In the genomic region with DNA sequence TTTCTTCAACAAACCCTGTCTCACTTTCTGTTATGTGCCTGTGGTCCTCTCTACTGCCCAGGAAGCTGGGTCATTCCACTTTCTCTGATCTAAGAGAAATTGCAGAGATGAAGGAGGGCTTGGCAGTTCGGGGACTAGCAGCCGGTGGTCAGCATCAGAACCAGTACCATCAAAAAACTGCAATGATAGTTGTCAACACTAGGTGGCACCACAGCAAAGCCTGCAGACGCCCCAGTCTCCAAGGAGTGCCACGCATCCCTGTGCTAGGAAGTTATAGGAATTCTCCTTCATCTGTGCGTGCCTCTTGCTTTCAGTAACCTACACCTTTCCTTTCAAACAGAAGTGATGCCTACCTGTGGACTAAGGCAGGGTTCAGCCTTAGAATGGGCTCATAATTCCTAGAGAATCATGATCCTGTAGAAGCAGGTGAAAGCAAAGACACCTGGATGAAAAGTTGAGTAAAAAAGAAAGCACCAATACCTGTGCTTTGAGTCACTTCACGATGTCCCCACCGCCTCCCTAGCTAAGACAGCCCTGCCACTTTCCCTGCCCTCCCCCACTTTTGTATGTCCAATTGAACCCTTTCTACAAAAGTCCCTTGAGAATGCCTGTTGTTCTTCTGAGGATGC, we compare ENCODE assay signal across 8 cellular contexts.
DNase-seq lines count a peak whose midpoint lies in the region; ATAC-seq and TF ChIP-seq lines count a peak whose summit lies in the region.

No MANE protein-coding gene starts in this region.

- DNase-seq in DMS53 (lab: John Stamatoyannopoulos, UW) (peak; percentile 62), H9 (peak; percentile 79), NCI-H69 (lab: John Stamatoyannopoulos, UW) (peak; percentile 73), brain microvascular endothelial cell (peak; percentile 51), iPS-NIHi7 (ENCODE audit: extremely low spot score) (peak; percentile 87)
- peak; percentile 8 for DNase-seq in stimulated activated CD4-positive, alpha-beta T cell treated with anti-CD3 and anti-CD28 coated beads, Interleukin-1b, Interleukin-23, amount 100 ng/mL, for 48 hours
- no peak for DNase-seq in activated T-cell treated with anti-CD3 and anti-CD28 coated beads, Interleukin-2, amount 50 U/mL, for 4 hours
- DNase-seq in activated T-helper 2 cell treated with anti-CD3 and anti-CD28 coated beads, Interferon-gamma antibody, Interleukin-2, Interleukin-4, amounts not matched to agents 10 μg/mL and 5 μg/mL and 100 μg/mL, durations not matched to agents 14 hours and 24 hours and 36 hours (ENCODE audit: low spot score) = no peak

- peak overlapping the region; percentile 88 for H2AFZ ChIP-seq in H9 (ENCODE audit: low read length)

- H3T11ph ChIP-seq in H9 (ENCODE audit: low read length) = no peak overlapping the region

- H3K18ac ChIP-seq in H9 (ENCODE audit: insufficient read length, low read depth, low read length) = no peak overlapping the region

- H3K36me3 Mint-ChIP-seq in H9 (ENCODE audit: insufficient read depth in 1 of 3, low read depth in 3 of 3) = 0 out of 7 replicates have a peak, but pooled peaks cover 0 to 2% (median 0%) of the 10 kb centered on the region in 3 experiments
- no peaks in the 10 kb centered on the region for H3K36me3 Mint-ChIP-seq in activated T-cell treated with anti-CD3 and anti-CD28 coated beads, Interleukin-2, amount 50 U/mL, for 4 hours (ENCODE audit: insufficient read depth)
- no peaks in the 10 kb centered on the region for H3K36me3 Mint-ChIP-seq in activated T-helper 2 cell treated with anti-CD3 and anti-CD28 coated beads, Interferon-gamma antibody, Interleukin-2, Interleukin-4, amounts not matched to agents 10 μg/mL and 5 μg/mL and 100 μg/mL, durations not matched to agents 14 hours and 24 hours and 36 hours (ENCODE audit: low read depth)

- no peaks in the 10 kb centered on the region for H3K23me2 ChIP-seq in H9 (ENCODE audit: insufficient read length, low read depth, low read length, poor library complexity, severe bottlenecking)

- peaks cover 7 to 9% of the 10 kb centered on the region in 2 experiments for H3K4me1 Mint-ChIP-seq in H9
- H3K4me1 Mint-ChIP-seq in activated T-cell treated with anti-CD3 and anti-CD28 coated beads, Interleukin-2, amount 50 U/mL, for 4 hours (ENCODE audit: low read depth) = no peaks in the 10 kb centered on the region
- H3K4me1 Mint-ChIP-seq in activated T-helper 2 cell treated with anti-CD3 and anti-CD28 coated beads, Interferon-gamma antibody, Interleukin-2, Interleukin-4, amounts not matched to agents 10 μg/mL and 5 μg/mL and 100 μg/mL, durations not matched to agents 14 hours and 24 hours and 36 hours (ENCODE audit: low read depth) = no peaks in the 10 kb centered on the region

- H3K9me3 Mint-ChIP-seq in H9 = no peaks in the 10 kb centered on the region
- no peaks in the 10 kb centered on the region for H3K9me3 Mint-ChIP-seq in activated T-cell treated with anti-CD3 and anti-CD28 coated beads, Interleukin-2, amount 50 U/mL, for 4 hours
- no peaks in the 10 kb centered on the region for H3K9me3 Mint-ChIP-seq in activated T-helper 2 cell treated with anti-CD3 and anti-CD28 coated beads, Interferon-gamma antibody, Interleukin-2, Interleukin-4, amounts not matched to agents 10 μg/mL and 5 μg/mL and 100 μg/mL, durations not matched to agents 14 hours and 24 hours and 36 hours

- no peak overlapping the region for H2AK5ac ChIP-seq in H9 (ENCODE audit: insufficient read length, low read length)

- H3K4me1 ChIP-seq in H9 (ENCODE audit: insufficient read depth, low read length) = no peaks in the 10 kb centered on the region

- no peak overlapping the region for H3K9ac ChIP-seq in H9 (ENCODE audit: extremely low read depth, insufficient read length, low read length)

- no peak overlapping the region for H2BK120ac ChIP-seq in H9 (ENCODE audit: low read depth, low read length, poor library complexity, severe bottlenecking)

- H3K27ac Mint-ChIP-seq in H9 = no peak overlapping the region; a peak in 1 of 7 replicates
- no peak overlapping the region for H3K27ac Mint-ChIP-seq in activated T-helper 2 cell treated with anti-CD3 and anti-CD28 coated beads, Interferon-gamma antibody, Interleukin-2, Interleukin-4, amounts not matched to agents 10 μg/mL and 5 μg/mL and 100 μg/mL, durations not matched to agents 14 hours and 24 hours and 36 hours

- no peaks in the 10 kb centered on the region for H4K20me1 ChIP-seq in H9 (ENCODE audit: control insufficient read depth, insufficient read depth, insufficient read length)

- H3K9me3 ChIP-seq in H9 (ENCODE audit: control insufficient read depth, low read depth, low read length) = no peaks in the 10 kb centered on the region

- intact Hi-C loops in activated T-helper 2 cell treated with anti-CD3 and anti-CD28 coated beads, Interferon-gamma antibody, Interleukin-2, Interleukin-4, amounts not matched to agents 10 μg/mL and 5 μg/mL and 100 μg/mL, durations not matched to agents 14 hours and 24 hours and 36 hours (cut with micrococcal nuclease) = loop anchor here (5.0 kb wide), 1 partner anchor 819 kb away; no protein-coding TSS in a partner anchor

- no peak overlapping the region for H2BK20ac ChIP-seq in H9 (ENCODE audit: low read depth, low read length, poor library complexity, severe bottlenecking)

- no peaks in the 10 kb centered on the region for H3K27me3 Mint-ChIP-seq in H9 (ENCODE audit: low read depth)
- peaks cover 3% of the 10 kb centered on the region for H3K27me3 Mint-ChIP-seq in activated T-cell treated with anti-CD3 and anti-CD28 coated beads, Interleukin-2, amount 50 U/mL, for 4 hours (ENCODE audit: low read depth)
- no peaks in the 10 kb centered on the region for H3K27me3 Mint-ChIP-seq in activated T-helper 2 cell treated with anti-CD3 and anti-CD28 coated beads, Interferon-gamma antibody, Interleukin-2, Interleukin-4, amounts not matched to agents 10 μg/mL and 5 μg/mL and 100 μg/mL, durations not matched to agents 14 hours and 24 hours and 36 hours (ENCODE audit: low read depth)

- no peak overlapping the region for H3K4ac ChIP-seq in H9 (ENCODE audit: low read depth, low read length)

- no peaks in the 10 kb centered on the region for H3K79me2 ChIP-seq in H9 (ENCODE audit: insufficient read depth, low read length)

- H3K14ac ChIP-seq in H9 (ENCODE audit: insufficient read depth, low read length) = no peak overlapping the region

- no peak overlapping the region for H4K5ac ChIP-seq in H9 (ENCODE audit: insufficient read length, low read depth, low read length)

- no peak overlapping the region for H2BK15ac ChIP-seq in H9 (ENCODE audit: low read depth, low read length)

- no peaks in the 10 kb centered on the region for H3K27me3 ChIP-seq in H9 (ENCODE audit: insufficient read depth, low read length)
- H3K27me3 ChIP-seq in brain microvascular endothelial cell (replicated peaks) = no peaks in the 10 kb centered on the region

- H3K36me3 ChIP-seq in brain microvascular endothelial cell (replicated peaks) = no peaks in the 10 kb centered on the region

- H2BK5ac ChIP-seq in H9 (ENCODE audit: insufficient read length, low read length) = no peak overlapping the region

- H3K56ac ChIP-seq in H9 (ENCODE audit: insufficient read length, low read depth, low read length) = no peak overlapping the region

- no peak overlapping the region for H3K4me3 ChIP-seq in brain microvascular endothelial cell (ENCODE audit: low read depth, low read length)

- no peak overlapping the region for H4K91ac ChIP-seq in H9 (ENCODE audit: insufficient read length, low read depth, low read length)

- no peak overlapping the region for H2BK12ac ChIP-seq in H9 (ENCODE audit: insufficient read length, low read depth, low read length)

- no peaks in the 10 kb centered on the region for H3K79me1 ChIP-seq in H9 (ENCODE audit: insufficient read depth, low read depth, low read length, poor library complexity, severe bottlenecking)

- no peak for ATAC-seq in activated T-cell treated with anti-CD3 and anti-CD28 coated beads, Interleukin-2, amount 50 U/mL, for 4 hours

- H3K23ac ChIP-seq in H9 (ENCODE audit: insufficient read length, low read depth, low read length) = no peak overlapping the region

- no CpG with 5 or more reads among the region's 7 CpGs for WGBS in H9 (ENCODE audit: extremely low coverage, insufficient read length, low lambda C conversion rate)

- H3K4me2 ChIP-seq in H9 (ENCODE audit: insufficient read depth, insufficient read length, low read length) = peak overlapping the region; percentile 4

- peak; percentile 87 for TF ChIP-seq CTCF in H9 (conservative IDR thresholded peaks at IDR 0.05)
- TF ChIP-seq CTCF in brain microvascular endothelial cell (IDR thresholded peaks at IDR 0.05; ENCODE audit: low read depth, low read length, missing control alignments) = peak; percentile 92

- in situ Hi-C loops in brain microvascular endothelial cell (cut with HindIII; ENCODE audit: low pct_ligation_motif_present, low sequenced_read_pairs) = no loop called here

- H4K8ac ChIP-seq in H9 (replicated peaks; ENCODE audit: insufficient read length, low read depth, low read length) = no peak overlapping the region

- H3K27ac ChIP-seq in H9 (ENCODE audit: insufficient read length, low read depth, low read length) (no peak overlapping the region), brain microvascular endothelial cell (no peak overlapping the region)

- no peak overlapping the region for H3K4me3 Mint-ChIP-seq in H9
- no peak overlapping the region for H3K4me3 Mint-ChIP-seq in activated T-cell treated with anti-CD3 and anti-CD28 coated beads, Interleukin-2, amount 50 U/mL, for 4 hours
- H3K4me3 Mint-ChIP-seq in activated T-helper 2 cell treated with anti-CD3 and anti-CD28 coated beads, Interferon-gamma antibody, Interleukin-2, Interleukin-4, amounts not matched to agents 10 μg/mL and 5 μg/mL and 100 μg/mL, durations not matched to agents 14 hours and 24 hours and 36 hours (ENCODE audit: low read depth) = no peak overlapping the region

Comparison
In these comparisons a context has a peak if more than half of its experiments do, and no peak if none do; other contexts are left out.
1. DNase-seq: peak in DMS53 (single experiment), H9 (single experiment), NCI-H69 (single experiment), brain microvascular endothelial cell (single experiment), iPS-NIHi7 (single experiment) and stimulated activated CD4-positive, alpha-beta T cell treated with anti-CD3 and anti-CD28 coated beads, Interleukin-1b, Interleukin-23, amount 100 ng/mL, for 48 hours (single experiment); none in activated T-cell treated with anti-CD3 and anti-CD28 coated beads, Interleukin-2, amount 50 U/mL, for 4 hours (single experiment) and activated T-helper 2 cell treated with anti-CD3 and anti-CD28 coated beads, Interferon-gamma antibody, Interleukin-2, Interleukin-4, amounts not matched to agents 10 μg/mL and 5 μg/mL and 100 μg/mL, durations not matched to agents 14 hours and 24 hours and 36 hours (single experiment).